Comparison of ENCODE assay signal across 19 cellular contexts in genomic region chr1:226699166-226699565, GRCh38. TPM values are rescaled to one million over a fixed set of nuclear protein-coding genes. Genes with fewer than 3 reads are reported as not detected.
A peak's percentile ranks its signal among the peaks of the same experiment; 100 is the strongest.
DNase-seq lines count a peak whose midpoint lies in the region; ATAC-seq lines count a peak whose summit lies in the region.
"Had no signal": no experiment of that assay in that cellular context is flagged by ENCODE, and none has a peak within 500 bp of the region (broad histone marks: within the 10 kb centered on the region; RNA-seq: fewer than 3 reads in every experiment).

No MANE protein-coding gene starts in this region.

- no peaks in the 10 kb centered on the region for H3K9me3 Mint-ChIP-seq in activated naive CD4-positive, alpha-beta T cell treated with anti-CD3 and anti-CD28 coated beads for 36 hours
- H3K9me3 Mint-ChIP-seq in activated naive CD4-positive, alpha-beta T cell treated with anti-CD3 and anti-CD28 coated beads, Interleukin-2, amount 50 U/mL, for 72 hours, result no peaks in the 10 kb centered on the region
- H3K9me3 Mint-ChIP-seq in naive thymus-derived CD4-positive, alpha-beta T cell, result peaks cover 0 to 17% (median 0%) of the 10 kb centered on the region in 11 donors
- H3K9me3 Mint-ChIP-seq: endodermal cell had no signal

- H3K4me3 ChIP-seq in naive thymus-derived CD4-positive, alpha-beta T cell (ENCODE audit: low read length), result no peak overlapping the region
- H3K4me3 ChIP-seq: tibial nerve had no signal

- H3K4me1 ChIP-seq in naive thymus-derived CD4-positive, alpha-beta T cell (ENCODE audit: control insufficient read depth in 2 of 2, insufficient read depth in 2 of 2, low read length in 2 of 2), result peaks cover 51 to 82% of the 10 kb centered on the region in 2 donors

- peaks cover 85% of the 10 kb centered on the region for H3K4me1 Mint-ChIP-seq in activated naive CD4-positive, alpha-beta T cell treated with anti-CD3 and anti-CD28 coated beads for 36 hours (ENCODE audit: low read depth)
- H3K4me1 Mint-ChIP-seq in naive thymus-derived CD4-positive, alpha-beta T cell, result peaks cover 65 to 97% (median 87%) of the 10 kb centered on the region in 7 donors

- peaks cover 8% of the 10 kb centered on the region for H3K36me3 Mint-ChIP-seq in activated naive CD4-positive, alpha-beta T cell treated with anti-CD3 and anti-CD28 coated beads for 36 hours (ENCODE audit: low read depth)
- H3K36me3 Mint-ChIP-seq in activated naive CD4-positive, alpha-beta T cell treated with anti-CD3 and anti-CD28 coated beads, Interleukin-2, amount 50 U/mL, for 72 hours, result no peaks in the 10 kb centered on the region
- peaks cover 7 to 33% (median 11%) of the 10 kb centered on the region in 5 donors for H3K36me3 Mint-ChIP-seq in naive thymus-derived CD4-positive, alpha-beta T cell

- H3K27me3 ChIP-seq in naive thymus-derived CD4-positive, alpha-beta T cell (ENCODE audit: control insufficient read depth in 2 of 2, insufficient read depth in 2 of 2, low read length in 2 of 2), result no peaks in the 10 kb centered on the region
- H3K27me3 ChIP-seq: tibial nerve had no signal

- H3K36me3 ChIP-seq in naive thymus-derived CD4-positive, alpha-beta T cell (ENCODE audit: control insufficient read depth in 2 of 3, insufficient read depth in 3 of 3, low read length in 3 of 3), result peaks cover 4 to 43% (median 5%) of the 10 kb centered on the region in 3 experiments
- H3K36me3 ChIP-seq: tibial nerve had no signal

- CTCF ChIA-PET in activated naive CD4-positive, alpha-beta T cell treated with anti-CD3 and anti-CD28 coated beads for 36 hours (lab: Charles Lee), result interaction anchor here (0.7 kb wide), 1 partner anchor 18 kb away, joined by 3 read pairs; no protein-coding TSS in a partner anchor
- CTCF ChIA-PET in naive thymus-derived CD4-positive, alpha-beta T cell (lab: Charles Lee), result interaction anchor here (1.1 to 1.4 kb wide), 2 partner anchors 12 to 31 kb away, joined by 3 to 5 read pairs; no protein-coding TSS in a partner anchor

- H3K27ac Mint-ChIP-seq in activated naive CD4-positive, alpha-beta T cell treated with anti-CD3 and anti-CD28 coated beads for 36 hours, result peak overlapping the region; percentile 96
- H3K27ac Mint-ChIP-seq in activated naive CD4-positive, alpha-beta T cell treated with anti-CD3 and anti-CD28 coated beads, Interleukin-2, amount 50 U/mL, for 72 hours, result peak overlapping the region; percentile 44 to 95
- peak overlapping the region in 8 of 9 donors; percentile 91 to 100 (median 98) for H3K27ac Mint-ChIP-seq in naive thymus-derived CD4-positive, alpha-beta T cell
- H3K27ac Mint-ChIP-seq: endodermal cell, H9 had no signal

- H3K27ac ChIP-seq in naive thymus-derived CD4-positive, alpha-beta T cell (ENCODE audit: low read depth, low read length), result peak overlapping the region; percentile 86
- peak overlapping the region; percentile 42 for H3K27ac ChIP-seq in substantia nigra (ENCODE audit: low read depth, low read length, poor library complexity, severe bottlenecking)

- POLR2A ChIA-PET in naive thymus-derived CD4-positive, alpha-beta T cell (lab: Charles Lee), result interaction anchor here (0.5 to 4.0 kb wide), 8 partner anchors 11 to 75 kb away, joined by 3 to 11 read pairs (median 4); partner anchors contain the start of gene ITPKB

- no peak for DNase-seq in activated naive CD4-positive, alpha-beta T cell treated with anti-CD3 and anti-CD28 coated beads for 36 hours
- no peak for DNase-seq in activated naive CD4-positive, alpha-beta T cell treated with anti-CD3 and anti-CD28 coated beads, Interleukin-2, amount 50 U/mL, for 16 hours
- no peak for DNase-seq in activated naive CD4-positive, alpha-beta T cell treated with anti-CD3 and anti-CD28 coated beads, Interleukin-2, amount 50 U/mL, for 72 hours (ENCODE audit: low spot score in 2 of 2)
- no peak for DNase-seq in naive thymus-derived CD4-positive, alpha-beta T cell
- DNase-seq in substantia nigra (lab: John Stamatoyannopoulos, UW) (no peak), NCI-H1930 (lab: John Stamatoyannopoulos, UW) (no peak), DMS 273 treated with DMSO at 0.1 percent for 48 hours (lab: John Stamatoyannopoulos, UW) (no peak), NCI-H69 (lab: John Stamatoyannopoulos, UW) (no peak)
- DNase-seq: activated CD8-positive, alpha-beta memory T cell treated with anti-CD3 and anti-CD28 coated beads for 24 hours; activated gamma-delta T cell treated with Interleukin-2 at 50 U/mL for 16 hours; endodermal cell; GF-D8; H9; NCI-H2029; NCI-H524; PC-3; retina had no signal

- ATAC-seq in activated naive CD4-positive, alpha-beta T cell treated with anti-CD3 and anti-CD28 coated beads, Interleukin-2, amount 50 U/mL, for 72 hours, result no peak
- ATAC-seq in naive thymus-derived CD4-positive, alpha-beta T cell, result no peak
- ATAC-seq: HepG2, PC-3 had no signal

- intact Hi-C loops in activated naive CD4-positive, alpha-beta T cell treated with anti-CD3 and anti-CD28 coated beads for 36 hours (cut with micrococcal nuclease), result no loop called here
- intact Hi-C loops in naive thymus-derived CD4-positive, alpha-beta T cell (cut with micrococcal nuclease), result no loop called here

- H3K9me3 ChIP-seq in naive thymus-derived CD4-positive, alpha-beta T cell (ENCODE audit: control insufficient read depth in 2 of 3, low read length in 3 of 3), result no peaks in the 10 kb centered on the region
- H3K9me3 ChIP-seq: tibial nerve had no signal

- H3K4me3 Mint-ChIP-seq in activated naive CD4-positive, alpha-beta T cell treated with anti-CD3 and anti-CD28 coated beads for 36 hours, result no peak overlapping the region
- H3K4me3 Mint-ChIP-seq in naive thymus-derived CD4-positive, alpha-beta T cell, result peak overlapping the region in 8 of 10 donors; percentile 33 to 89 (median 68)
- H3K4me3 Mint-ChIP-seq: endodermal cell, H9 had no signal

- H3K27me3 Mint-ChIP-seq in activated naive CD4-positive, alpha-beta T cell treated with anti-CD3 and anti-CD28 coated beads for 36 hours (ENCODE audit: low read depth), result no peaks in the 10 kb centered on the region
- no peaks in the 10 kb centered on the region for H3K27me3 Mint-ChIP-seq in naive thymus-derived CD4-positive, alpha-beta T cell

RNA-seq across cellular contexts. Expression of gene ITPKB, which starts 39.9 kb away (rescaled TPM):
- total RNA-seq in activated naive CD4-positive, alpha-beta T cell treated with anti-CD3 and anti-CD28 coated beads for 36 hours, result 10 to 100 TPM; 40.3 to 40.9 TPM
- 10 to 100 TPM; 37.5 to 51.3 TPM for total RNA-seq in activated naive CD4-positive, alpha-beta T cell treated with anti-CD3 and anti-CD28 coated beads, Interleukin-2, amount 50 U/mL, for 72 hours
- 100 to 1,000 TPM in 4 of 5 experiments, 10 to 100 TPM in 1; 51.7 to 429 (median 199) TPM for total RNA-seq in naive thymus-derived CD4-positive, alpha-beta T cell
- polyA plus RNA-seq in naive thymus-derived CD4-positive, alpha-beta T cell, result 10 to 100 TPM; 81.0 to 86.8 TPM
- total RNA-seq: HepG2 had no signal
- polyA plus RNA-seq: HepG2 had no signal
